In the genomic region with DNA sequence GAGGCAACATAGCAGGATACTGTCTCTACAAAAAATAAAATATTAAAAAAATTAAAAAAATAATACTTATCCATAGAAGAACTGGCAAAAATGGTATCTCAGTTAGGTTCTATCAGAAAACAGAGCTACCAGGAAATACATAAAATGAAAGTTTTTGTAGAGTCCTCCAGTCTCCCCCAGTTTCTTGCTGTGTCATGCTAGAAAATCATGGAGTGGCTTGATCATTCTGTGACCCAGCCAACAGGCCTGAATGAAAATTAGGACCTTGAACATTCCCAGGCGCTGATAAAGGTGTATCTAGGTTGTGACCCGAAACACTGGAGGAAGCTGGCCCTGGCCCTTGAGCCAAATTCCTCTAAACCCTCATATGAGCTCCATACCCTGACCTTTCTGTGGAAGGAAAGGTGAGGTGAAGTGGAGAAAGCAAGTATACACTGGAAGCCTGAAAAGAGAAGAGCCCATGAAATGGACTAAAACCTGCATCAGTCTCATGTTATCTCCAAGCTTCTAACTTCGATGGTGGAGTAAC, we compare ENCODE assay signal across 2 cellular contexts.
TF ChIP-seq lines count a peak whose summit lies in the region.

No MANE protein-coding gene starts in this region.

TF ChIP-seq in GM12891, 5 proteins besides CTCF, POLR2A, EP300 and RAD21:
- TF ChIP-seq POU2F2 (IDR thresholded peaks at IDR 0.05; ENCODE audit: low read depth, low read length) (no peak), SPI1 (IDR thresholded peaks at IDR 0.05; ENCODE audit: low read depth, low read length) (no peak), PAX5 (IDR thresholded peaks at IDR 0.05; ENCODE audit: insufficient read depth, low read length, severe bottlenecking) (no peak), TAF1 (IDR thresholded peaks at IDR 0.05; ENCODE audit: low read depth, low read length) (no peak), POLR2AphosphoS5 (IDR thresholded peaks at IDR 0.05; ENCODE audit: low read depth, low read length) (no peak)

TF ChIP-seq in K562, 482 proteins besides CTCF, POLR2A, EP300 and RAD21:
- TF ChIP-seq, protein P1, sequence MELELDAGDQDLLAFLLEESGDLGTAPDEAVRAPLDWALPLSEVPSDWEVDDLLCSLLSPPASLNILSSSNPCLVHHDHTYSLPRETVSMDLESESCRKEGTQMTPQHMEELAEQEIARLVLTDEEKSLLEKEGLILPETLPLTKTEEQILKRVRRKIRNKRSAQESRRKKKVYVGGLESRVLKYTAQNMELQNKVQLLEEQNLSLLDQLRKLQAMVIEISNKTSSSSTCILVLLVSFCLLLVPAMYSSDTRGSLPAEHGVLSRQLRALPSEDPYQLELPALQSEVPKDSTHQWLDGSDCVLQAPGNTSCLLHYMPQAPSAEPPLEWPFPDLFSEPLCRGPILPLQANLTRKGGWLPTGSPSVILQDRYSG (tag; conservative IDR thresholded peaks at IDR 0.05; ENCODE audit: low read depth), result 0 out of 2 replicates have a peak, but pooled peaks have one; percentile 61
- peak; percentile 80 for TF ChIP-seq C11orf30 (IDR thresholded peaks at IDR 0.05; ENCODE audit: low read depth)
- peak; percentile 79 for TF ChIP-seq ZNF316 (IDR thresholded peaks at IDR 0.05)
- TF ChIP-seq TOE1 (IDR thresholded peaks at IDR 0.05; ENCODE audit: borderline replicate concordance), result no peak
- TF ChIP-seq TOE1 (CRISPR knock-in tag; IDR thresholded peaks at IDR 0.05; ENCODE audit: borderline replicate concordance, low read depth), result no peak
- TF ChIP-seq ARID1B (IDR thresholded peaks at IDR 0.05), result no peak
- 0 out of 2 replicates have a peak, but pooled peaks have one; percentile 51 for TF ChIP-seq ZNF592 (IDR thresholded peaks at IDR 0.05)
- 0 out of 2 replicates have a peak, but pooled peaks have one; percentile 25 for TF ChIP-seq SMARCA4 (IDR thresholded peaks at IDR 0.05)
- peak; percentile 88 for TF ChIP-seq MAFG (tag; conservative IDR thresholded peaks at IDR 0.05)
- TF ChIP-seq SMC3 (conservative IDR thresholded peaks at IDR 0.05; ENCODE audit: insufficient read depth, low read depth, low read length), result no peak
- TF ChIP-seq MTA2 (IDR thresholded peaks at IDR 0.05; ENCODE audit: low read depth), result no peak
- peak; percentile 60 for TF ChIP-seq MAFF (IDR thresholded peaks at IDR 0.05; ENCODE audit: low read length)
- no peak for TF ChIP-seq AFF4 (CRISPR knock-in tag; IDR thresholded peaks at IDR 0.05)
- TF ChIP-seq NFE2 (IDR thresholded peaks at IDR 0.05; ENCODE audit: low read depth), result peak; percentile 87
- TF ChIP-seq, protein P2, sequence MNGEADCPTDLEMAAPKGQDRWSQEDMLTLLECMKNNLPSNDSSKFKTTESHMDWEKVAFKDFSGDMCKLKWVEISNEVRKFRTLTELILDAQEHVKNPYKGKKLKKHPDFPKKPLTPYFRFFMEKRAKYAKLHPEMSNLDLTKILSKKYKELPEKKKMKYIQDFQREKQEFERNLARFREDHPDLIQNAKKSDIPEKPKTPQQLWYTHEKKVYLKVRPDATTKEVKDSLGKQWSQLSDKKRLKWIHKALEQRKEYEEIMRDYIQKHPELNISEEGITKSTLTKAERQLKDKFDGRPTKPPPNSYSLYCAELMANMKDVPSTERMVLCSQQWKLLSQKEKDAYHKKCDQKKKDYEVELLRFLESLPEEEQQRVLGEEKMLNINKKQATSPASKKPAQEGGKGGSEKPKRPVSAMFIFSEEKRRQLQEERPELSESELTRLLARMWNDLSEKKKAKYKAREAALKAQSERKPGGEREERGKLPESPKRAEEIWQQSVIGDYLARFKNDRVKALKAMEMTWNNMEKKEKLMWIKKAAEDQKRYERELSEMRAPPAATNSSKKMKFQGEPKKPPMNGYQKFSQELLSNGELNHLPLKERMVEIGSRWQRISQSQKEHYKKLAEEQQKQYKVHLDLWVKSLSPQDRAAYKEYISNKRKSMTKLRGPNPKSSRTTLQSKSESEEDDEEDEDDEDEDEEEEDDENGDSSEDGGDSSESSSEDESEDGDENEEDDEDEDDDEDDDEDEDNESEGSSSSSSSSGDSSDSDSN (IDR thresholded peaks at IDR 0.05; ENCODE audit: borderline replicate concordance in 1 of 2, low read depth in 2 of 2, low read length in 2 of 2), result no peak
- no peak for TF ChIP-seq BHLHE40 (IDR thresholded peaks at IDR 0.05; ENCODE audit: low read length)
- TF ChIP-seq NFE2L1 (tag; IDR thresholded peaks at IDR 0.05; ENCODE audit: borderline replicate concordance, low read depth), result peak; percentile 50; the same call in 1 of the 2 replicates
- peak; percentile 76 for TF ChIP-seq BACH1 (tag; IDR thresholded peaks at IDR 0.05)
- TF ChIP-seq FOXP1 (CRISPR knock-in tag; IDR thresholded peaks at IDR 0.05), result no peak
- TF ChIP-seq E2F6 (IDR thresholded peaks at IDR 0.05; ENCODE audit: borderline replicate concordance in 1 of 2, extremely low read depth in 1 of 2, insufficient read depth in 1 of 2, insufficient read length in 1 of 2, low read depth in 1 of 2, low read length in 1 of 2, poor library complexity in 1 of 2, severe bottlenecking in 1 of 2), result no peak
- TF ChIP-seq JUND (IDR thresholded peaks at IDR 0.05; ENCODE audit: borderline replicate concordance, low read depth, low read length), result no peak
- 0 out of 3 replicates have a peak, but pooled peaks have one; percentile 15 for TF ChIP-seq JUND (tag; IDR thresholded peaks at IDR 0.05; ENCODE audit: borderline replicate concordance, low read depth, low read length)
- no peak for TF ChIP-seq KAT8 (IDR thresholded peaks at IDR 0.05; ENCODE audit: low read depth)
- TF ChIP-seq NR4A1 (CRISPR knock-in tag; IDR thresholded peaks at IDR 0.05), result no peak
- TF ChIP-seq NR4A1 (tag; IDR thresholded peaks at IDR 0.05), result no peak
